8 cellular contexts compared by ENCODE assay signal in the genomic region with DNA sequence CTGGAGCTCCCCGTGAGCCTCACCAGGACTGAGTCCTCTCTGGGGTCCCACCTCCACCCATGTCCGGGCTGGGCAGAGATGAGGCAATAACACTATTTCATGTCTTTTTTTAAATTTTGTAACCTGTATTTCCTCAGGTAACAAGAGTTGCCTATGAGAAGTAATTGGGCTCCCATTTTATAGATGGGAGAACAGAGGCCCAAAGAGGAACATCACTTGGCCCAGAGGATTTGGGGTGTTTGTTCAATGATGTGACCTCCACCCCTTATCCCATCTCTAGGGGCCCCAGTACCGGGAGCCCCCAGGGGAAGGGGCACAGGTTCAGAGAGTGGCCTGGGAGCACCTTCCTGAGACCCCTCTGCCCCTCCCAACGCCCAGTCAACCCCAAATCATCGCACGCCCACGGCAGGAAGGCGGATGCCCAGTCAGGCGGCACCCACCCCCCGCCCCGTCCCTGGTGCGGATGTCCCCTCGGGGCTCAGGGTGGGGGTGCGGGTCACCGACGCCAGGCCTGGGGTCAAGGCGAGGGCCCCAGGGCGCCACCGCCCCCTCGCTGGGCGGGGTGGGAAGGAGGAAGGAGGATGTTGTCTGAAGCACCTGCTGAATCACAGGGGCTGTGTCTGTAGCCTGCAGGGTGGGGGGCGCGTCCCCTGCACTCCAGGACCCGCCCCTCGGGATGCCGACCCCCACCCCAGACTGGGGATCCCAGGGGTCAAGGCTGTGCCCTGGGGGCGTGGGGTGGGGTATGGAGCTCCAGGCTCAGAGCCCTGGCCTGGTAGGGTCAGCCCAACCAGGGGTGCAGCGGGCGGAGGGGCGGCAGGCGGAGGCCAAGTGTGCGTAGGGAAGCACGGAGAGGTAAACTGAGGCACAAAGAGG. TPM values are rescaled to one million over a fixed set of nuclear protein-coding genes. Genes with fewer than 3 reads are reported as not detected.
A peak's percentile ranks its signal among the peaks of the same experiment; 100 is the strongest.
DNase-seq lines count a peak whose midpoint lies in the region; ATAC-seq and TF ChIP-seq lines count a peak whose summit lies in the region.

No MANE protein-coding gene starts in this region.

- H3K4me3 ChIP-seq in GM06990 (replicated peaks; ENCODE audit: low read depth, low read length), result peak overlapping the region; percentile 69

- ATAC-seq in HG02642 (IDR thresholded peaks at IDR 0.05; ENCODE audit: poor library complexity, unreplicated experiment) (peak; percentile 4), GM21619 (IDR thresholded peaks at IDR 0.05; ENCODE audit: unreplicated experiment) (no peak), foreskin keratinocyte (no peak)
- ATAC-seq in natural killer cell treated with Interleukin-12 subunit alpha and Interleukin-12 subunit beta and Interleukin-15 and Interleukin-18, amount 100 ng/mL, for 72 hours, result peak; percentile 24 to 44

- peak overlapping the region; percentile 93 for H3K4me3 Mint-ChIP-seq in natural killer cell treated with Interleukin-12 subunit alpha and Interleukin-12 subunit beta and Interleukin-15 and Interleukin-18, amount 100 ng/mL, for 72 hours

- H3K9me3 Mint-ChIP-seq in natural killer cell treated with Interleukin-12 subunit alpha and Interleukin-12 subunit beta and Interleukin-15 and Interleukin-18, amount 100 ng/mL, for 72 hours, result no peaks in the 10 kb centered on the region

- peak overlapping the region; percentile 93 to 97 for H3K27ac Mint-ChIP-seq in natural killer cell treated with Interleukin-12 subunit alpha and Interleukin-12 subunit beta and Interleukin-15 and Interleukin-18, amount 100 ng/mL, for 72 hours

- peaks cover 11% of the 10 kb centered on the region for H3K4me1 ChIP-seq in foreskin keratinocyte

- TF ChIP-seq CTCF in GM06990 (IDR thresholded peaks at IDR 0.05; ENCODE audit: insufficient read depth, low read length, poor library complexity, severe bottlenecking), result no peak
- no peak for TF ChIP-seq CTCF in foreskin keratinocyte (conservative IDR thresholded peaks at IDR 0.05)

- H3K36me3 Mint-ChIP-seq in natural killer cell treated with Interleukin-12 subunit alpha and Interleukin-12 subunit beta and Interleukin-15 and Interleukin-18, amount 100 ng/mL, for 72 hours, result no peaks in the 10 kb centered on the region

- peaks cover 19% of the 10 kb centered on the region for H3K36me3 ChIP-seq in GM06990 (ENCODE audit: control insufficient read depth, insufficient read depth, low read length)

- no peaks in the 10 kb centered on the region for H3K27me3 Mint-ChIP-seq in natural killer cell treated with Interleukin-12 subunit alpha and Interleukin-12 subunit beta and Interleukin-15 and Interleukin-18, amount 100 ng/mL, for 72 hours

- H3K27me3 ChIP-seq in GM06990 (replicated peaks; ENCODE audit: control insufficient read depth, insufficient read depth, low read length) (no peaks in the 10 kb centered on the region), foreskin keratinocyte (no peaks in the 10 kb centered on the region)

- DNase-seq in GM06990 (ENCODE audit: extremely low read depth, insufficient read length) (peak; percentile 79), T-helper 9 cell (peak; percentile 50), ecto neural progenitor cell (ENCODE audit: low spot score) (peak; percentile 69), NCI-H1436 treated with DMSO at 0.1 percent for 48 hours (lab: John Stamatoyannopoulos, UW) (no peak), foreskin keratinocyte (no peak)
- DNase-seq in natural killer cell treated with Interleukin-12 subunit alpha and Interleukin-12 subunit beta and Interleukin-15 and Interleukin-18, amount 100 ng/mL, for 72 hours (ENCODE audit: low spot score), result peak; percentile 76

- no peak overlapping the region for H3K27ac ChIP-seq in foreskin keratinocyte

- peaks cover 25 to 39% of the 10 kb centered on the region in 2 donors for H3K4me1 Mint-ChIP-seq in natural killer cell treated with Interleukin-12 subunit alpha and Interleukin-12 subunit beta and Interleukin-15 and Interleukin-18, amount 100 ng/mL, for 72 hours (ENCODE audit: low read depth in 2 of 2)

RNA-seq across cellular contexts. Expression of a gene that starts 9.0 kb away (rescaled TPM):
- total RNA-seq in natural killer cell treated with Interleukin-12 subunit alpha and Interleukin-12 subunit beta and Interleukin-15 and Interleukin-18, amount 100 ng/mL, for 72 hours, result 100 to 1,000 TPM; 226 to 251 TPM
- total RNA-seq in foreskin keratinocyte, result 95.4 and 99.9 TPM in 2 replicates
- polyA plus RNA-seq in foreskin keratinocyte, result 128 and 129 TPM in 2 replicates

RNA-seq across cellular contexts. Expression of a gene that starts 11.7 kb away (rescaled TPM):
- 10 to 100 TPM; 85.9 to 88.3 TPM for total RNA-seq in natural killer cell treated with Interleukin-12 subunit alpha and Interleukin-12 subunit beta and Interleukin-15 and Interleukin-18, amount 100 ng/mL, for 72 hours
- 21.3 and 24.4 TPM in 2 replicates for total RNA-seq in foreskin keratinocyte
- polyA plus RNA-seq in foreskin keratinocyte, result 16.6 and 17.7 TPM in 2 replicates

RNA-seq across cellular contexts. Expression of a gene that starts 15.2 kb away (rescaled TPM):
- 10 to 100 TPM; 59.5 to 94.2 TPM for total RNA-seq in natural killer cell treated with Interleukin-12 subunit alpha and Interleukin-12 subunit beta and Interleukin-15 and Interleukin-18, amount 100 ng/mL, for 72 hours
- 48.1 and 50.9 TPM in 2 replicates for total RNA-seq in foreskin keratinocyte
- 79.6 and 91.6 TPM in 2 replicates for polyA plus RNA-seq in foreskin keratinocyte

RNA-seq across cellular contexts. Expression of a gene that starts 18.6 kb away (rescaled TPM):
- total RNA-seq in natural killer cell treated with Interleukin-12 subunit alpha and Interleukin-12 subunit beta and Interleukin-15 and Interleukin-18, amount 100 ng/mL, for 72 hours, result 100 to 1,000 TPM; 163 to 215 TPM
- total RNA-seq in foreskin keratinocyte, result 133 and 135 TPM in 2 replicates
- 244 and 259 TPM in 2 replicates for polyA plus RNA-seq in foreskin keratinocyte

RNA-seq across cellular contexts. Expression of a gene that starts 22.3 kb away (rescaled TPM):
- total RNA-seq in natural killer cell treated with Interleukin-12 subunit alpha and Interleukin-12 subunit beta and Interleukin-15 and Interleukin-18, amount 100 ng/mL, for 72 hours, result under 1 TPM in 1 of 2 donors, not detected in 1; 0.28 TPM
- 3.0 and 3.1 TPM in 2 replicates for total RNA-seq in foreskin keratinocyte
- polyA plus RNA-seq in foreskin keratinocyte, result 2.4 TPM in 2 replicates

Comparison
In these comparisons a context has a peak if more than half of its experiments do, and no peak if none do; other contexts are left out.
1. DNase-seq: peak in GM06990 (single experiment), T-helper 9 cell (single experiment), ecto neural progenitor cell (single experiment) and natural killer cell treated with Interleukin-12 subunit alpha and Interleukin-12 subunit beta and Interleukin-15 and Interleukin-18, amount 100 ng/mL, for 72 hours (single experiment); none in NCI-H1436 treated with DMSO at 0.1 percent for 48 hours (single experiment) and foreskin keratinocyte (0 of 2).
2. ATAC-seq: peak in HG02642 (single experiment) and natural killer cell treated with Interleukin-12 subunit alpha and Interleukin-12 subunit beta and Interleukin-15 and Interleukin-18, amount 100 ng/mL, for 72 hours (2 of 2); none in GM21619 (single experiment) and foreskin keratinocyte (single experiment).